8 cellular contexts compared by ENCODE assay signal in genomic region chr20:49610701-49611538, GRCh38. TPM values are rescaled to one million over a fixed set of nuclear protein-coding genes. Genes with fewer than 3 reads are reported as not detected.
A peak's percentile ranks its signal among the peaks of the same experiment; 100 is the strongest.
DNase-seq lines count a peak whose midpoint lies in the region; ATAC-seq, FAIRE-seq and TF ChIP-seq lines count a peak whose summit lies in the region.

No MANE protein-coding gene starts in this region.

- H3K18ac ChIP-seq in IMR-90 (ENCODE audit: low read depth, low read length) = no peak overlapping the region

- H4K8ac ChIP-seq in IMR-90 (ENCODE audit: low read depth in 2 of 2, low read length in 2 of 2) = no peak overlapping the region

- H3K9me1 ChIP-seq in IMR-90 (ENCODE audit: insufficient read depth, low read length) = no peaks in the 10 kb centered on the region

- TF ChIP-seq POLR2A in IMR-90 (IDR thresholded peaks at IDR 0.05; ENCODE audit: low read depth, low read length) (0 out of 2 replicates have a peak, but pooled peaks have one; percentile 21), thyroid gland (IDR thresholded peaks at IDR 0.05) (no peak)

- H3K27me3 Mint-ChIP-seq in activated T-helper 2 cell treated with anti-CD3 and anti-CD28 coated beads, Interferon-gamma antibody, Interleukin-2, Interleukin-4, amounts not matched to agents 10 μg/mL and 5 μg/mL and 100 μg/mL, durations not matched to agents 14 hours and 24 hours and 36 hours (ENCODE audit: low read depth) = no peaks in the 10 kb centered on the region

- H3K9me3 ChIP-seq in IMR-90 (ENCODE audit: control insufficient read depth, insufficient read depth, low read length) = no peaks in the 10 kb centered on the region
- no peaks in the 10 kb centered on the region for H3K9me3 ChIP-seq in thyroid gland

- H3K27ac Mint-ChIP-seq in activated T-helper 2 cell treated with anti-CD3 and anti-CD28 coated beads, Interferon-gamma antibody, Interleukin-2, Interleukin-4, amounts not matched to agents 10 μg/mL and 5 μg/mL and 100 μg/mL, durations not matched to agents 14 hours and 24 hours and 36 hours = no peak overlapping the region

- H3K4me1 ChIP-seq in IMR-90 (ENCODE audit: control insufficient read depth, insufficient read depth, low read length) (peaks cover 4% of the 10 kb centered on the region; the same call in 1 of the 2 replicates), thyroid gland (peaks cover 0 to 13% of the 10 kb centered on the region in 2 donors)

- peak overlapping the region; percentile 93 for H2AFZ ChIP-seq in IMR-90 (replicated peaks; ENCODE audit: low read length, poor library complexity)

- no peak overlapping the region for H2AK5ac ChIP-seq in IMR-90 (ENCODE audit: low read depth, low read length)

- DNase-seq in AG08396 (ENCODE audit: low spot score) (peak; percentile 83), IMR-90 (no peak), RPMI8226 (peak; percentile 90), frontal cortex (ENCODE audit: low spot score in 2 of 2) (peak; percentile 67 to 85), occipital lobe (lab: John Stamatoyannopoulos, UW) (peak; percentile 46), thyroid gland (peak; percentile 72 to 74)
- DNase-seq in activated T-helper 2 cell treated with anti-CD3 and anti-CD28 coated beads, Interferon-gamma antibody, Interleukin-2, Interleukin-4, amounts not matched to agents 10 μg/mL and 5 μg/mL and 100 μg/mL, durations not matched to agents 14 hours and 24 hours and 36 hours (ENCODE audit: low spot score) = peak; percentile 76

- no peak overlapping the region; the same call in 1 of the 2 replicates for H3K9ac ChIP-seq in IMR-90 (ENCODE audit: low read depth, low read length)

- no peak overlapping the region for H2BK120ac ChIP-seq in IMR-90 (ENCODE audit: low read depth, low read length)

- intact Hi-C loops in IMR-90 (cut with micrococcal nuclease) = loop anchor here (1.0 to 10.0 kb wide), 5 partner anchors 210 to 464 kb away; no protein-coding TSS in a partner anchor
- intact Hi-C loops in activated T-helper 2 cell treated with anti-CD3 and anti-CD28 coated beads, Interferon-gamma antibody, Interleukin-2, Interleukin-4, amounts not matched to agents 10 μg/mL and 5 μg/mL and 100 μg/mL, durations not matched to agents 14 hours and 24 hours and 36 hours (cut with micrococcal nuclease) = loop anchor here (1.0 to 5.0 kb wide), 4 partner anchors 235 to 316 kb away; no protein-coding TSS in a partner anchor
- intact Hi-C loops in thyroid gland (cut with DNase I) = loop anchor here (2.0 to 5.0 kb wide), 3 partner anchors 68 to 316 kb away; no protein-coding TSS in a partner anchor

- H3K56ac ChIP-seq in IMR-90 (ENCODE audit: extremely low read depth, insufficient read depth, low read length) = no peak overlapping the region

- H3K23ac ChIP-seq in IMR-90 (ENCODE audit: low read depth, low read length) = no peak overlapping the region

- TF ChIP-seq CTCF in IMR-90 (conservative IDR thresholded peaks at IDR 0.05; ENCODE audit: low read depth, low read length) (peak; percentile 98), thyroid gland (IDR thresholded peaks at IDR 0.05) (peak; percentile 93 to 100 (median 99))

- 16% methylated on average over 23 of the region's 48 CpGs; no CpG with 5 or more reads in 1 of the 2 experiments for whole genome bisulfite sequencing in IMR-90 (ENCODE audit: extremely low coverage in 2 of 2, insufficient read length in 1 of 2), 2 experiments
- 15 to 16% methylated on average over 41 to 42 of the region's 48 CpGs for WGBS in thyroid gland, 2 donors

- H3K27me3 ChIP-seq in IMR-90 (ENCODE audit: control insufficient read depth, insufficient read depth, low read length) (peaks cover 6% of the 10 kb centered on the region; the same call in 1 of the 2 replicates), thyroid gland (no peaks in the 10 kb centered on the region)

- TF ChIP-seq RAD21 in IMR-90 (IDR thresholded peaks at IDR 0.05; ENCODE audit: low read length) = peak; percentile 95

- BruUV-seq in IMR-90 (replicated peaks; lab: Mats Ljungman, UMichigan) = no TSS peak

- no peak overlapping the region for H4K5ac ChIP-seq in IMR-90 (ENCODE audit: low read depth, low read length)

- peak overlapping the region; percentile 22 for H3K4me3 Mint-ChIP-seq in activated T-helper 2 cell treated with anti-CD3 and anti-CD28 coated beads, Interferon-gamma antibody, Interleukin-2, Interleukin-4, amounts not matched to agents 10 μg/mL and 5 μg/mL and 100 μg/mL, durations not matched to agents 14 hours and 24 hours and 36 hours (ENCODE audit: low read depth)

- no peak overlapping the region for H3K4ac ChIP-seq in IMR-90 (ENCODE audit: low read depth, low read length)

- dilution Hi-C loops in IMR-90 (cut with HindIII; ENCODE audit: low sequenced_read_pairs, unreplicated experiment) = no loop called here

- H2BK15ac ChIP-seq in IMR-90 (ENCODE audit: low read depth, low read length) = no peak overlapping the region

- no peak for FAIRE-seq in frontal cortex (lab: Jason Lieb, UNC)

- no peak overlapping the region for H2BK5ac ChIP-seq in IMR-90 (ENCODE audit: low read depth, low read length, poor library complexity, severe bottlenecking)

- H2AK9ac ChIP-seq in IMR-90 (replicated peaks; ENCODE audit: low read depth, low read length, poor library complexity) = peak overlapping the region; percentile 11

- H3K27ac ChIP-seq in IMR-90 (ENCODE audit: insufficient read depth, low read length) (no peak overlapping the region), thyroid gland (no peak overlapping the region)

- peaks cover 20% of the 10 kb centered on the region for H3K4me1 Mint-ChIP-seq in activated T-helper 2 cell treated with anti-CD3 and anti-CD28 coated beads, Interferon-gamma antibody, Interleukin-2, Interleukin-4, amounts not matched to agents 10 μg/mL and 5 μg/mL and 100 μg/mL, durations not matched to agents 14 hours and 24 hours and 36 hours (ENCODE audit: low read depth)

- H3K36me3 ChIP-seq in IMR-90 (ENCODE audit: control insufficient read depth, insufficient read depth, low read length) (no peaks in the 10 kb centered on the region), thyroid gland (no peaks in the 10 kb centered on the region)

- H3K36me3 Mint-ChIP-seq in activated T-helper 2 cell treated with anti-CD3 and anti-CD28 coated beads, Interferon-gamma antibody, Interleukin-2, Interleukin-4, amounts not matched to agents 10 μg/mL and 5 μg/mL and 100 μg/mL, durations not matched to agents 14 hours and 24 hours and 36 hours (ENCODE audit: low read depth) = peaks cover 11% of the 10 kb centered on the region

- CTCF ChIA-PET in IMR-90 (lab: Yijun Ruan, JAX) = interaction anchor here (0.7 to 1.9 kb wide), 6 partner anchors 15 to 240 kb away, joined by 3 to 7 read pairs (median 5); no protein-coding TSS in a partner anchor

- H3K4me2 ChIP-seq in IMR-90 (ENCODE audit: low read depth, low read length) = peak overlapping the region; percentile 98

- POLR2A ChIA-PET in IMR-90 (lab: Charles Lee; ENCODE audit: unreplicated experiment) = no interaction called here

- no peaks in the 10 kb centered on the region for H3K9me3 Mint-ChIP-seq in activated T-helper 2 cell treated with anti-CD3 and anti-CD28 coated beads, Interferon-gamma antibody, Interleukin-2, Interleukin-4, amounts not matched to agents 10 μg/mL and 5 μg/mL and 100 μg/mL, durations not matched to agents 14 hours and 24 hours and 36 hours

- H3K4me3 ChIP-seq in IMR-90 (ENCODE audit: insufficient read depth, low read depth, low read length) (no peak overlapping the region), thyroid gland (replicated peaks in 1 of 3) (no peak overlapping the region)

- no peak overlapping the region for H2BK20ac ChIP-seq in IMR-90 (ENCODE audit: low read depth, low read length)

- H4K91ac ChIP-seq in IMR-90 (ENCODE audit: insufficient read depth, low read depth, low read length) = no peak overlapping the region; the same call in 1 of the 2 replicates

- H3K14ac ChIP-seq in IMR-90 (replicated peaks; ENCODE audit: low read depth, low read length) = 0 out of 2 replicates have a peak overlapping the region, but pooled peaks have one; percentile 25

- H3K79me1 ChIP-seq in IMR-90 (ENCODE audit: low read depth in 1 of 2, low read length in 2 of 2) = no peaks in the 10 kb centered on the region

- no peaks in the 10 kb centered on the region for H4K20me1 ChIP-seq in IMR-90 (ENCODE audit: insufficient read depth, low read length)

- peak; percentile 74 for ATAC-seq in GM18868 (IDR thresholded peaks at IDR 0.05; ENCODE audit: unreplicated experiment)
- ATAC-seq in IMR-90 (ENCODE audit: low read depth) = peak; percentile 92

- in situ Hi-C loops in IMR-90 (cut with MboI; ENCODE audit: low sequenced_read_pairs) = loop anchor here (5.0 to 25.0 kb wide), 2 partner anchors 236 to 476 kb away; no protein-coding TSS in a partner anchor

TF ChIP-seq in IMR-90, 13 proteins besides CTCF, POLR2A, EP300 and RAD21:
- TF ChIP-seq SMC3 (IDR thresholded peaks at IDR 0.05; ENCODE audit: low read depth, low read length) (peak; percentile 99), RFX5 (IDR thresholded peaks at IDR 0.05; ENCODE audit: low read depth, low read length) (no peak)

RNA-seq across cellular contexts. Expression of gene PTGIS, which starts 43.0 kb away (rescaled TPM):
- total RNA-seq in IMR-90 (2012; rRNA removed) = 1.1 and 1.6 TPM in 2 replicates
- polyA plus RNA-seq in IMR-90 (2012; rRNA removed) = 2.4 and 2.6 TPM in 2 replicates
- polyA plus RNA-seq in IMR-90 (2012; cell fraction: cytosol; rRNA removed) = 1.3 and 4.5 TPM in 2 replicates
- 1.7 and 2.0 TPM in 2 replicates for polyA plus RNA-seq in IMR-90 (2012; cell fraction: nucleus; rRNA removed; ENCODE audit: low replicate concordance)
- total RNA-seq in activated T-helper 2 cell treated with anti-CD3 and anti-CD28 coated beads, Interferon-gamma antibody, Interleukin-2, Interleukin-4, amounts not matched to agents 10 μg/mL and 5 μg/mL and 100 μg/mL, durations not matched to agents 14 hours and 24 hours and 36 hours = 31.0 and 31.3 TPM in 2 replicates
- total RNA-seq in frontal cortex = 7.7 TPM
- total RNA-seq in occipital lobe = 10.8 TPM
- total RNA-seq in thyroid gland = 10 to 100 TPM in 3 of 4 donors, 1 to 10 TPM in 1; 4.4 to 41.2 (median 16.2) TPM
